Comparison of ENCODE assay signal across 9 cellular contexts in the genomic region with DNA sequence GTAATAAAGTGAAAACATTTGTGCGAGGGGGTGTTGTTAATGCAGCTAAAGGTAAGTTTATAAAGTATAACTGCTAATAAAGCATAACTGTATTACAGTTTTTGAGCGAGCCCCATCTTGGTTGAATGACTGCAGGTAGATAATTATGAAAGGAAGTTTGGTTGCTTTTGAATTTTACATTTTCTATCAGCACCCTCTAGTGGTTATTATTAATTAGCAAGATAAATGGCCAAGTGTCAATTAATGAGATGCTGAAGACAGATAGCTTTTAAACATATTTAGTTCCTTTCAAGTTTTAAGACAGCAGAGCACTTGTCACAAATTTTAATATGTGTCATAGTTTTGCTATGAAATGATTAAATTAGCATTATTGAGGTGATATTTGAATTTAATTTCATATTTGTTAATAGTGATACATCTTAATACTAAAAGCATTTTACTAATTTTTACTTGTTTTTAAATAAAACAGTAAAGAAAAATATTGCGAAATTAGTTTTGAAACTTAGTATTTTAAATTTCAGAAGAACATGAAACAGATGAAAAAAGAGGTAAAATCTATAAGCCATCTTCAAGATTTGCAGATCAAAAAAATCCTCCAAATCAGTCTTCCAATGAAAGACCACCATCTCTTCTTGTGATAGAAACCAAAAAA. TPM values are rescaled to one million over a fixed set of nuclear protein-coding genes. Genes with fewer than 3 reads are reported as not detected.
DNase-seq lines count a peak whose midpoint lies in the region; ATAC-seq, FAIRE-seq and TF ChIP-seq lines count a peak whose summit lies in the region.
"Had no signal": no experiment of that assay in that cellular context is flagged by ENCODE, and none has a peak within 500 bp of the region (broad histone marks: within the 10 kb centered on the region; RNA-seq: fewer than 3 reads in every experiment).

No MANE protein-coding gene starts in this region.

- DNase-seq in A549 (ENCODE audit: low read depth in 1 of 2, low spot score in 1 of 2) (no peak), RKO (ENCODE audit: low spot score) (peak; percentile 38), immature natural killer cell (peak in 2 of 3 donors; percentile 10 to 14)
- no peak for DNase-seq in activated CD4-positive, alpha-beta T cell treated with anti-CD3 and anti-CD28 coated beads, Interleukin-2, amount 10 ng/mL, durations not matched to agents 7 days and 5 days
- DNase-seq: stimulated activated naive CD8-positive, alpha-beta T cell treated with anti-CD3 and anti-CD28 coated beads, Interleukin-15, Interleukin-2, amounts not matched to agents 100 U/mL and 50 U/mL, for 24 hours had no signal

- H3K27ac Mint-ChIP-seq in immature natural killer cell = peak overlapping the region in 1 of 6 donors; percentile 16
- H3K27ac Mint-ChIP-seq in activated T-helper 17 cell treated with anti-CD3 and anti-CD28 coated beads, Interleukin-2, amount 50 U/mL, for 72 hours = no peak overlapping the region
- H3K27ac Mint-ChIP-seq in activated CD4-positive, alpha-beta T cell treated with anti-CD3 and anti-CD28 coated beads, Interleukin-2, amount 10 ng/mL, durations not matched to agents 7 days and 5 days = no peak overlapping the region

- TF ChIP-seq CTCF in A549 (IDR thresholded peaks at IDR 0.05) = peak; percentile 53

- no peak for TF ChIP-seq EP300 in A549 (IDR thresholded peaks at IDR 0.05)

- peaks cover 0 to 3% (median 0%) of the 10 kb centered on the region in 3 donors for H3K27me3 Mint-ChIP-seq in immature natural killer cell (ENCODE audit: low read depth in 3 of 3)
- no peaks in the 10 kb centered on the region for H3K27me3 Mint-ChIP-seq in activated T-helper 17 cell treated with anti-CD3 and anti-CD28 coated beads, Interleukin-2, amount 50 U/mL, for 72 hours
- H3K27me3 Mint-ChIP-seq in activated CD4-positive, alpha-beta T cell treated with anti-CD3 and anti-CD28 coated beads, Interleukin-2, amount 10 ng/mL, durations not matched to agents 7 days and 5 days = no peaks in the 10 kb centered on the region

- POLR2A ChIA-PET in A549 (lab: Yijun Ruan, JAX) = interaction anchor here (0.7 to 4.6 kb wide), 2 partner anchors 15 to 29 kb away, joined by 5 to 17 read pairs; a partner anchor contains a TSS
- POLR2A ChIA-PET in activated CD4-positive, alpha-beta T cell treated with anti-CD3 and anti-CD28 coated beads, Interleukin-2, amount 10 ng/mL, durations not matched to agents 7 days and 5 days (lab: Charles Lee) = no interaction called here

- H3K27ac ChIP-seq in A549 = no peak overlapping the region

- H3K4me1 Mint-ChIP-seq in immature natural killer cell = peaks cover 7 to 27% of the 10 kb centered on the region in 2 donors
- H3K4me1 Mint-ChIP-seq in activated T-helper 17 cell treated with anti-CD3 and anti-CD28 coated beads, Interleukin-2, amount 50 U/mL, for 72 hours = peaks cover 17% of the 10 kb centered on the region
- peaks cover 17% of the 10 kb centered on the region for H3K4me1 Mint-ChIP-seq in activated CD4-positive, alpha-beta T cell treated with anti-CD3 and anti-CD28 coated beads, Interleukin-2, amount 10 ng/mL, durations not matched to agents 7 days and 5 days

- TF ChIP-seq RAD21 in A549 (conservative IDR thresholded peaks at IDR 0.05 in 1 of 2, IDR thresholded peaks at IDR 0.05 in 1 of 2) = peak; percentile 28 to 34; a peak in 1 of 5 replicates

- no peaks in the 10 kb centered on the region for H3K9me3 Mint-ChIP-seq in immature natural killer cell
- H3K9me3 Mint-ChIP-seq in activated T-helper 17 cell treated with anti-CD3 and anti-CD28 coated beads, Interleukin-2, amount 50 U/mL, for 72 hours = no peaks in the 10 kb centered on the region
- H3K9me3 Mint-ChIP-seq in activated CD4-positive, alpha-beta T cell treated with anti-CD3 and anti-CD28 coated beads, Interleukin-2, amount 10 ng/mL, durations not matched to agents 7 days and 5 days = no peaks in the 10 kb centered on the region

- TF ChIP-seq POLR2A in A549 (IDR thresholded peaks at IDR 0.05; ENCODE audit: low read length) = no peak

- H3K4me3 ChIP-seq in A549 = no peak overlapping the region

- H3K9me3 ChIP-seq in A549 = 0 out of 3 replicates have a peak, but pooled peaks cover 5% of the 10 kb centered on the region

- no peaks in the 10 kb centered on the region for H3K4me1 ChIP-seq in A549

- H3K4me3 Mint-ChIP-seq in immature natural killer cell = no peak overlapping the region
- no peak overlapping the region for H3K4me3 Mint-ChIP-seq in activated T-helper 17 cell treated with anti-CD3 and anti-CD28 coated beads, Interleukin-2, amount 50 U/mL, for 72 hours
- no peak overlapping the region for H3K4me3 Mint-ChIP-seq in activated CD4-positive, alpha-beta T cell treated with anti-CD3 and anti-CD28 coated beads, Interleukin-2, amount 10 ng/mL, durations not matched to agents 7 days and 5 days

- no peak overlapping the region for H3K4me2 ChIP-seq in A549

- CTCF ChIA-PET in A549 (lab: Yijun Ruan, JAX) = interaction anchor here (0.6 to 1.9 kb wide), 9 partner anchors 9 to 221 kb away, joined by 3 to 8 read pairs (median 5); no protein-coding TSS in a partner anchor
- CTCF ChIA-PET in activated CD4-positive, alpha-beta T cell treated with anti-CD3 and anti-CD28 coated beads, Interleukin-2, amount 10 ng/mL, durations not matched to agents 7 days and 5 days (lab: Charles Lee) = interaction anchor here (0.6 to 1.8 kb wide), 4 partner anchors 13 to 35 kb away, joined by 3 to 4 read pairs (median 4); a partner anchor contains a TSS

- WGBS in A549 (ENCODE audit: missing lambda C conversion rate) = 83% methylated on average over 3 of the region's 3 CpGs

- peaks cover 20 to 38% (median 27%) of the 10 kb centered on the region in 3 donors for H3K36me3 Mint-ChIP-seq in immature natural killer cell
- peaks cover 100% of the 10 kb centered on the region for H3K36me3 Mint-ChIP-seq in activated T-helper 17 cell treated with anti-CD3 and anti-CD28 coated beads, Interleukin-2, amount 50 U/mL, for 72 hours (ENCODE audit: low read depth)
- peaks cover 52% of the 10 kb centered on the region for H3K36me3 Mint-ChIP-seq in activated CD4-positive, alpha-beta T cell treated with anti-CD3 and anti-CD28 coated beads, Interleukin-2, amount 10 ng/mL, durations not matched to agents 7 days and 5 days (ENCODE audit: low read depth)

- no peak for ATAC-seq in A549
- ATAC-seq in GM18502 (IDR thresholded peaks at IDR 0.05; ENCODE audit: poor library complexity, unreplicated experiment) = peak; percentile 47
- ATAC-seq in GM18520 (IDR thresholded peaks at IDR 0.05; ENCODE audit: unreplicated experiment) = no peak
- no peak for ATAC-seq in GM19452 (IDR thresholded peaks at IDR 0.05; ENCODE audit: unreplicated experiment)
- ATAC-seq in activated T-helper 17 cell treated with anti-CD3 and anti-CD28 coated beads, Interleukin-2, amount 50 U/mL, for 72 hours (replicated peaks) = no peak
- ATAC-seq: stimulated activated naive CD8-positive, alpha-beta T cell treated with anti-CD3 and anti-CD28 coated beads, Interleukin-15, Interleukin-2, amounts not matched to agents 100 U/mL and 50 U/mL, for 24 hours had no signal

- FAIRE-seq in A549 (lab: Jason Lieb, UNC) = no peak

TF ChIP-seq in A549, 52 proteins besides CTCF, POLR2A, EP300 and RAD21:
- TF ChIP-seq CHD4 (IDR thresholded peaks at IDR 0.05; ENCODE audit: borderline replicate concordance) (no peak), CBX8 (IDR thresholded peaks at IDR 0.05) (no peak), HOXB5 (CRISPR knock-in tag; IDR thresholded peaks at IDR 0.05) (peak; percentile 80)

RNA-seq across cellular contexts. Expression of a gene that starts 15.1 kb away (rescaled TPM):
- 109 and 166 TPM in 2 replicates for polyA plus RNA-seq in A549 (2011; rRNA removed)
- polyA plus RNA-seq in A549 (2012; cell fraction: cytosol; rRNA removed) = 15.6 and 20.1 TPM in 2 replicates
- polyA plus RNA-seq in A549 (2012; cell fraction: nucleus; rRNA removed) = 15.9 and 22.4 TPM in 2 replicates
- 87.8 to 104 TPM (median 90.1 TPM) in 3 replicates for polyA plus RNA-seq in A549 (2017; fragmentation: RNase III; extraction: RNeasy Plus Mini Kit Qiagen cat#74134 plus additional on column Dnase treatment)
- 75.1 and 82.8 TPM in 2 replicates for polyA minus RNA-seq in A549 (2011; rRNA and poly(A)+ RNA removed)
- 100 to 1,000 TPM in 1 of 3 donors, 10 to 100 TPM in 2; 82.7 to 120 (median 86.0) TPM for polyA plus RNA-seq in immature natural killer cell
- total RNA-seq in activated T-helper 17 cell treated with anti-CD3 and anti-CD28 coated beads, Interleukin-2, amount 50 U/mL, for 72 hours = 100 to 1,000 TPM; 147 to 161 TPM
- total RNA-seq in activated CD4-positive, alpha-beta T cell treated with anti-CD3 and anti-CD28 coated beads, Interleukin-2, amount 10 ng/mL, durations not matched to agents 7 days and 5 days = 100 to 1,000 TPM; 111 to 123 TPM

RNA-seq across cellular contexts. Expression of a gene that starts 53.0 kb away (rescaled TPM):
- polyA plus RNA-seq in A549 (2011; rRNA removed) = 3.0 TPM in 2 replicates
- 5.5 and 7.1 TPM in 2 replicates for polyA plus RNA-seq in A549 (2012; cell fraction: cytosol; rRNA removed)
- 5.0 and 9.9 TPM in 2 replicates for polyA plus RNA-seq in A549 (2012; cell fraction: nucleus; rRNA removed)
- polyA plus RNA-seq in A549 (2017; fragmentation: RNase III; extraction: RNeasy Plus Mini Kit Qiagen cat#74134 plus additional on column Dnase treatment) = 2.8 to 3.1 TPM (median 3.0 TPM) in 3 replicates
- polyA minus RNA-seq in A549 (2011; rRNA and poly(A)+ RNA removed) = 2.7 TPM in 2 replicates
- polyA plus RNA-seq in immature natural killer cell = not detected
- not detected for total RNA-seq in activated T-helper 17 cell treated with anti-CD3 and anti-CD28 coated beads, Interleukin-2, amount 50 U/mL, for 72 hours
- total RNA-seq in activated CD4-positive, alpha-beta T cell treated with anti-CD3 and anti-CD28 coated beads, Interleukin-2, amount 10 ng/mL, durations not matched to agents 7 days and 5 days = not detected

Comparison
In these comparisons a context has a peak if more than half of its experiments do, and no peak if none do; other contexts are left out.
1. DNase-seq: peak in RKO (single experiment) and immature natural killer cell (2 of 3); none in A549 (0 of 2) and activated CD4-positive, alpha-beta T cell treated with anti-CD3 and anti-CD28 coated beads, Interleukin-2, amount 10 ng/mL, durations not matched to agents 7 days and 5 days (single experiment).